ENCODE assay signal across 1 cellular context in the genomic region with DNA sequence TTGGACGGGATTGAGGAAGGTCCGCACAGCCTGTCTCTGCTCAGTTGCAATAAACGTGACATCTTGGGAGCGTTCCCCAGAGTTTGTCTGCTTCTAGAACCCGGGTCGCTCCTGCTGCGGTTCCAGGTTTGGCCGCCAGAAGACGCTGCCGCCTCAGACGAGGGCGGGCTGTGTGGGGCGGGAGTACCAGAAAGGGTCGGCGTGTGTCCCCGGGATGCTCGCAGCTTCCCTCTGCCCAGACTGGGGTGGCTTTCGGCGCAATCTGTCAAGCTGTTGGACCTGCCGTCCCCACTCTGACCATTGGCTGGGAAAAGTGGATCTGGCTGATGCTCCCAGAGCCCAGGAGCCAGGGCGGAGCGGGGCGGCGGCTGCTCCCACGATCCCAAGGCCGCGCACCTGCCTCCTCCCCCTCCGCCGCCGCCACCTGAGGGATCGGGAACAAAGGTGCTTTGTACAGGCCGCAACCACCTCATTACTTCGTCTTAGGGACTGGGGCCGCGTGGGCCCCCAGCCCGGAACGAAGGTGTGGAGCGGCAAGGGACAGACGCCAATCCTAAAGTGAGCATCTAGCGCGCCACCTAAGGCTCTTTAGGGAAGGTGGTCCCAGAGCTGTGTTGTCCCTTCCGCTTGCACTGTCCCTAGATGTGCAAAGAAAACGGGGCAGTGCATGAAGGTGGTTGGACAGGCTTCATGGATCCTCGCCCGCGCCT.
A peak's percentile ranks its signal among the peaks of the same experiment; 100 is the strongest.
TF ChIP-seq lines count a peak whose summit lies in the region.

No MANE protein-coding gene starts in this region.

TF ChIP-seq in HepG2, 621 proteins besides CTCF, POLR2A, EP300 and RAD21 (continued from another document and continues in another):
- no peak for TF ChIP-seq SOX13 (IDR thresholded peaks at IDR 0.05)
- TF ChIP-seq SOX13 (CRISPR knock-in tag; conservative IDR thresholded peaks at IDR 0.05 in 1 of 2, IDR thresholded peaks at IDR 0.05 in 1 of 2): 0 out of 4 replicates have a peak, but pooled peaks of 1 of the 2 experiments have one; percentile 8
- no peak for TF ChIP-seq KAT7 (CRISPR knock-in tag; IDR thresholded peaks at IDR 0.05; ENCODE audit: borderline replicate concordance)
- TF ChIP-seq ERF (CRISPR knock-in tag; IDR thresholded peaks at IDR 0.05): no peak
- no peak for TF ChIP-seq LCORL (IDR thresholded peaks at IDR 0.05)
- TF ChIP-seq LCORL (CRISPR knock-in tag; IDR thresholded peaks at IDR 0.05): 0 out of 2 replicates have a peak, but pooled peaks have one; percentile 24
- TF ChIP-seq, protein P1, sequence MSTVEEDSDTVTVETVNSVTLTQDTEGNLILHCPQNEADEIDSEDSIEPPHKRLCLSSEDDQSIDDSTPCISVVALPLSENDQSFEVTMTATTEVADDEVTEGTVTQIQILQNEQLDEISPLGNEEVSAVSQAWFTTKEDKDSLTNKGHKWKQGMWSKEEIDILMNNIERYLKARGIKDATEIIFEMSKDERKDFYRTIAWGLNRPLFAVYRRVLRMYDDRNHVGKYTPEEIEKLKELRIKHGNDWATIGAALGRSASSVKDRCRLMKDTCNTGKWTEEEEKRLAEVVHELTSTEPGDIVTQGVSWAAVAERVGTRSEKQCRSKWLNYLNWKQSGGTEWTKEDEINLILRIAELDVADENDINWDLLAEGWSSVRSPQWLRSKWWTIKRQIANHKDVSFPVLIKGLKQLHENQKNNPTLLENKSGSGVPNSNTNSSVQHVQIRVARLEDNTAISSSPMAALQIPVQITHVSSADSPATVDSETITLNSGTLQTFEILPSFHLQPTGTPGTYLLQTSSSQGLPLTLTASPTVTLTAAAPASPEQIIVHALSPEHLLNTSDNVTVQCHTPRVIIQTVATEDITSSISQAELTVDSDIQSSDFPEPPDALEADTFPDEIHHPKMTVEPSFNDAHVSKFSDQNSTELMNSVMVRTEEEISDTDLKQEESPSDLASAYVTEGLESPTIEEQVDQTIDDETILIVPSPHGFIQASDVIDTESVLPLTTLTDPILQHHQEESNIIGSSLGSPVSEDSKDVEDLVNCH (CRISPR knock-in tag; IDR thresholded peaks at IDR 0.05): no peak
- TF ChIP-seq FOXK1 (CRISPR knock-in tag; IDR thresholded peaks at IDR 0.05; ENCODE audit: borderline replicate concordance, low read depth): peak; percentile 9; the same call in 1 of the 2 replicates
- TF ChIP-seq, protein P2, sequence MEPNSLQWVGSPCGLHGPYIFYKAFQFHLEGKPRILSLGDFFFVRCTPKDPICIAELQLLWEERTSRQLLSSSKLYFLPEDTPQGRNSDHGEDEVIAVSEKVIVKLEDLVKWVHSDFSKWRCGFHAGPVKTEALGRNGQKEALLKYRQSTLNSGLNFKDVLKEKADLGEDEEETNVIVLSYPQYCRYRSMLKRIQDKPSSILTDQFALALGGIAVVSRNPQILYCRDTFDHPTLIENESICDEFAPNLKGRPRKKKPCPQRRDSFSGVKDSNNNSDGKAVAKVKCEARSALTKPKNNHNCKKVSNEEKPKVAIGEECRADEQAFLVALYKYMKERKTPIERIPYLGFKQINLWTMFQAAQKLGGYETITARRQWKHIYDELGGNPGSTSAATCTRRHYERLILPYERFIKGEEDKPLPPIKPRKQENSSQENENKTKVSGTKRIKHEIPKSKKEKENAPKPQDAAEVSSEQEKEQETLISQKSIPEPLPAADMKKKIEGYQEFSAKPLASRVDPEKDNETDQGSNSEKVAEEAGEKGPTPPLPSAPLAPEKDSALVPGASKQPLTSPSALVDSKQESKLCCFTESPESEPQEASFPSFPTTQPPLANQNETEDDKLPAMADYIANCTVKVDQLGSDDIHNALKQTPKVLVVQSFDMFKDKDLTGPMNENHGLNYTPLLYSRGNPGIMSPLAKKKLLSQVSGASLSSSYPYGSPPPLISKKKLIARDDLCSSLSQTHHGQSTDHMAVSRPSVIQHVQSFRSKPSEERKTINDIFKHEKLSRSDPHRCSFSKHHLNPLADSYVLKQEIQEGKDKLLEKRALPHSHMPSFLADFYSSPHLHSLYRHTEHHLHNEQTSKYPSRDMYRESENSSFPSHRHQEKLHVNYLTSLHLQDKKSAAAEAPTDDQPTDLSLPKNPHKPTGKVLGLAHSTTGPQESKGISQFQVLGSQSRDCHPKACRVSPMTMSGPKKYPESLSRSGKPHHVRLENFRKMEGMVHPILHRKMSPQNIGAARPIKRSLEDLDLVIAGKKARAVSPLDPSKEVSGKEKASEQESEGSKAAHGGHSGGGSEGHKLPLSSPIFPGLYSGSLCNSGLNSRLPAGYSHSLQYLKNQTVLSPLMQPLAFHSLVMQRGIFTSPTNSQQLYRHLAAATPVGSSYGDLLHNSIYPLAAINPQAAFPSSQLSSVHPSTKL (CRISPR knock-in tag; IDR thresholded peaks at IDR 0.05): peak; percentile 15; the same call in 1 of the 2 replicates
- no peak for TF ChIP-seq CBX1 (IDR thresholded peaks at IDR 0.05; ENCODE audit: low read depth)
- TF ChIP-seq, protein P3, sequence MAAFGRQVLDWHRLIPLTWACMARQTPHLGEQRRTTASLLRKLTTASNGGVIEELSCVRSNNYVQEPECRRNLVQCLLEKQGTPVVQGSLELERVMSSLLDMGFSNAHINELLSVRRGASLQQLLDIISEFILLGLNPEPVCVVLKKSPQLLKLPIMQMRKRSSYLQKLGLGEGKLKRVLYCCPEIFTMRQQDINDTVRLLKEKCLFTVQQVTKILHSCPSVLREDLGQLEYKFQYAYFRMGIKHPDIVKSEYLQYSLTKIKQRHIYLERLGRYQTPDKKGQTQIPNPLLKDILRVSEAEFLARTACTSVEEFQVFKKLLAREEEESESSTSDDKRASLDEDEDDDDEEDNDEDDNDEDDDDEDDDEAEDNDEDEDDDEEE (CRISPR knock-in tag; IDR thresholded peaks at IDR 0.05): peak; percentile 34; the same call in 1 of the 2 replicates
- TF ChIP-seq ZNF672 (CRISPR knock-in tag; IDR thresholded peaks at IDR 0.05): no peak
- 0 out of 2 replicates have a peak, but pooled peaks have one; percentile 30 for TF ChIP-seq SRY (CRISPR knock-in tag; IDR thresholded peaks at IDR 0.05)
- TF ChIP-seq DR1 (CRISPR knock-in tag; IDR thresholded peaks at IDR 0.05): no peak
- peak; percentile 60; the same call in 1 of the 2 replicates for TF ChIP-seq MAZ (IDR thresholded peaks at IDR 0.05; ENCODE audit: borderline replicate concordance, low read depth, low read length)
- peak; percentile 47; the same call in 1 of the 2 replicates for TF ChIP-seq MAZ (CRISPR knock-in tag; IDR thresholded peaks at IDR 0.05; ENCODE audit: low read depth)
- TF ChIP-seq, protein P4, sequence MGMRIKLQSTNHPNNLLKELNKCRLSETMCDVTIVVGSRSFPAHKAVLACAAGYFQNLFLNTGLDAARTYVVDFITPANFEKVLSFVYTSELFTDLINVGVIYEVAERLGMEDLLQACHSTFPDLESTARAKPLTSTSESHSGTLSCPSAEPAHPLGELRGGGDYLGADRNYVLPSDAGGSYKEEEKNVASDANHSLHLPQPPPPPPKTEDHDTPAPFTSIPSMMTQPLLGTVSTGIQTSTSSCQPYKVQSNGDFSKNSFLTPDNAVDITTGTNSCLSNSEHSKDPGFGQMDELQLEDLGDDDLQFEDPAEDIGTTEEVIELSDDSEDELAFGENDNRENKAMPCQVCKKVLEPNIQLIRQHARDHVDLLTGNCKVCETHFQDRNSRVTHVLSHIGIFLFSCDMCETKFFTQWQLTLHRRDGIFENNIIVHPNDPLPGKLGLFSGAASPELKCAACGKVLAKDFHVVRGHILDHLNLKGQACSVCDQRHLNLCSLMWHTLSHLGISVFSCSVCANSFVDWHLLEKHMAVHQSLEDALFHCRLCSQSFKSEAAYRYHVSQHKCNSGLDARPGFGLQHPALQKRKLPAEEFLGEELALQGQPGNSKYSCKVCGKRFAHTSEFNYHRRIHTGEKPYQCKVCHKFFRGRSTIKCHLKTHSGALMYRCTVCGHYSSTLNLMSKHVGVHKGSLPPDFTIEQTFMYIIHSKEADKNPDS (CRISPR knock-in tag; IDR thresholded peaks at IDR 0.05): no peak
- TF ChIP-seq ZFP37 (CRISPR knock-in tag; IDR thresholded peaks at IDR 0.05; ENCODE audit: borderline replicate concordance): no peak
- TF ChIP-seq NR2F6 (IDR thresholded peaks at IDR 0.05): no peak
- no peak for TF ChIP-seq NR2F6 (CRISPR knock-in tag; IDR thresholded peaks at IDR 0.05)
- no peak for TF ChIP-seq NFE2 (CRISPR knock-in tag; IDR thresholded peaks at IDR 0.05)
- no peak for TF ChIP-seq GPN1 (CRISPR knock-in tag; IDR thresholded peaks at IDR 0.05; ENCODE audit: borderline replicate concordance)
- TF ChIP-seq ZIK1 (CRISPR knock-in tag; IDR thresholded peaks at IDR 0.05; ENCODE audit: borderline replicate concordance, low read depth): no peak
- no peak for TF ChIP-seq MTF1 (CRISPR knock-in tag; IDR thresholded peaks at IDR 0.05)
- no peak for TF ChIP-seq SMARCE1 (IDR thresholded peaks at IDR 0.05; ENCODE audit: borderline replicate concordance)
- no peak for TF ChIP-seq PHF5A (CRISPR knock-in tag; IDR thresholded peaks at IDR 0.05; ENCODE audit: low read depth, unreplicated experiment)
- TF ChIP-seq RXRA (CRISPR knock-in tag; IDR thresholded peaks at IDR 0.05): 0 out of 2 replicates have a peak, but pooled peaks have one; percentile 29
- no peak for TF ChIP-seq TCF12 (IDR thresholded peaks at IDR 0.05)
- no peak for TF ChIP-seq TCF12 (CRISPR knock-in tag; IDR thresholded peaks at IDR 0.05)
- TF ChIP-seq RBFOX2 (IDR thresholded peaks at IDR 0.05; ENCODE audit: low read depth, low read length): no peak
- TF ChIP-seq HNRNPL (IDR thresholded peaks at IDR 0.05; ENCODE audit: low read depth, low read length): no peak
- TF ChIP-seq ISL2 (CRISPR knock-in tag; IDR thresholded peaks at IDR 0.05): no peak
- TF ChIP-seq ZSCAN25 (CRISPR knock-in tag; IDR thresholded peaks at IDR 0.05): no peak
- no peak for TF ChIP-seq FOSL1 (CRISPR knock-in tag; IDR thresholded peaks at IDR 0.05; ENCODE audit: borderline replicate concordance)
- 0 out of 2 replicates have a peak, but pooled peaks have one; percentile 14 for TF ChIP-seq SP4 (CRISPR knock-in tag; IDR thresholded peaks at IDR 0.05)
- no peak for TF ChIP-seq ZNF296 (CRISPR knock-in tag; conservative IDR thresholded peaks at IDR 0.05)
- 0 out of 2 replicates have a peak, but pooled peaks have one; percentile 1 for TF ChIP-seq ZNF20 (CRISPR knock-in tag; IDR thresholded peaks at IDR 0.05)
- no peak for TF ChIP-seq ZNF530 (CRISPR knock-in tag; IDR thresholded peaks at IDR 0.05; ENCODE audit: low read depth)
- TF ChIP-seq, protein P5, sequence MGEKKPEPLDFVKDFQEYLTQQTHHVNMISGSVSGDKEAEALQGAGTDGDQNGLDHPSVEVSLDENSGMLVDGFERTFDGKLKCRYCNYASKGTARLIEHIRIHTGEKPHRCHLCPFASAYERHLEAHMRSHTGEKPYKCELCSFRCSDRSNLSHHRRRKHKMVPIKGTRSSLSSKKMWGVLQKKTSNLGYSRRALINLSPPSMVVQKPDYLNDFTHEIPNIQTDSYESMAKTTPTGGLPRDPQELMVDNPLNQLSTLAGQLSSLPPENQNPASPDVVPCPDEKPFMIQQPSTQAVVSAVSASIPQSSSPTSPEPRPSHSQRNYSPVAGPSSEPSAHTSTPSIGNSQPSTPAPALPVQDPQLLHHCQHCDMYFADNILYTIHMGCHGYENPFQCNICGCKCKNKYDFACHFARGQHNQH (CRISPR knock-in tag; IDR thresholded peaks at IDR 0.05): 0 out of 2 replicates have a peak, but pooled peaks have one; percentile 30
- no peak for TF ChIP-seq RFX1 (IDR thresholded peaks at IDR 0.05)
- TF ChIP-seq ZNF546 (CRISPR knock-in tag; conservative IDR thresholded peaks at IDR 0.05): 0 out of 2 replicates have a peak, but pooled peaks have one; percentile 33
- TF ChIP-seq ZKSCAN1 (IDR thresholded peaks at IDR 0.05; ENCODE audit: low read length): no peak
- no peak for TF ChIP-seq BHLHE40 (IDR thresholded peaks at IDR 0.05; ENCODE audit: low read length)
- 0 out of 2 replicates have a peak, but pooled peaks have one; percentile 13 for TF ChIP-seq PHF21A (CRISPR knock-in tag; IDR thresholded peaks at IDR 0.05)
- TF ChIP-seq, protein P6, sequence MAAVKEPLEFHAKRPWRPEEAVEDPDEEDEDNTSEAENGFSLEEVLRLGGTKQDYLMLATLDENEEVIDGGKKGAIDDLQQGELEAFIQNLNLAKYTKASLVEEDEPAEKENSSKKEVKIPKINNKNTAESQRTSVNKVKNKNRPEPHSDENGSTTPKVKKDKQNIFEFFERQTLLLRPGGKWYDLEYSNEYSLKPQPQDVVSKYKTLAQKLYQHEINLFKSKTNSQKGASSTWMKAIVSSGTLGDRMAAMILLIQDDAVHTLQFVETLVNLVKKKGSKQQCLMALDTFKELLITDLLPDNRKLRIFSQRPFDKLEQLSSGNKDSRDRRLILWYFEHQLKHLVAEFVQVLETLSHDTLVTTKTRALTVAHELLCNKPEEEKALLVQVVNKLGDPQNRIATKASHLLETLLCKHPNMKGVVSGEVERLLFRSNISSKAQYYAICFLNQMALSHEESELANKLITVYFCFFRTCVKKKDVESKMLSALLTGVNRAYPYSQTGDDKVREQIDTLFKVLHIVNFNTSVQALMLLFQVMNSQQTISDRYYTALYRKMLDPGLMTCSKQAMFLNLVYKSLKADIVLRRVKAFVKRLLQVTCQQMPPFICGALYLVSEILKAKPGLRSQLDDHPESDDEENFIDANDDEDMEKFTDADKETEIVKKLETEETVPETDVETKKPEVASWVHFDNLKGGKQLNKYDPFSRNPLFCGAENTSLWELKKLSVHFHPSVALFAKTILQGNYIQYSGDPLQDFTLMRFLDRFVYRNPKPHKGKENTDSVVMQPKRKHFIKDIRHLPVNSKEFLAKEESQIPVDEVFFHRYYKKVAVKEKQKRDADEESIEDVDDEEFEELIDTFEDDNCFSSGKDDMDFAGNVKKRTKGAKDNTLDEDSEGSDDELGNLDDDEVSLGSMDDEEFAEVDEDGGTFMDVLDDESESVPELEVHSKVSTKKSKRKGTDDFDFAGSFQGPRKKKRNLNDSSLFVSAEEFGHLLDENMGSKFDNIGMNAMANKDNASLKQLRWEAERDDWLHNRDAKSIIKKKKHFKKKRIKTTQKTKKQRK (IDR thresholded peaks at IDR 0.05; ENCODE audit: low read length): no peak
- TF ChIP-seq NFKB2 (CRISPR knock-in tag; IDR thresholded peaks at IDR 0.05; ENCODE audit: borderline replicate concordance): peak; percentile 16; the same call in 1 of the 2 replicates
- TF ChIP-seq, protein P7, sequence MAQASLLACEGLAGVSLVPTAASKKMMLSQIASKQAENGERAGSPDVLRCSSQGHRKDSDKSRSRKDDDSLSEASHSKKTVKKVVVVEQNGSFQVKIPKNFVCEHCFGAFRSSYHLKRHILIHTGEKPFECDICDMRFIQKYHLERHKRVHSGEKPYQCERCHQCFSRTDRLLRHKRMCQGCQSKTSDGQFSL (CRISPR knock-in tag; IDR thresholded peaks at IDR 0.05): no peak
- TF ChIP-seq, protein P8, sequence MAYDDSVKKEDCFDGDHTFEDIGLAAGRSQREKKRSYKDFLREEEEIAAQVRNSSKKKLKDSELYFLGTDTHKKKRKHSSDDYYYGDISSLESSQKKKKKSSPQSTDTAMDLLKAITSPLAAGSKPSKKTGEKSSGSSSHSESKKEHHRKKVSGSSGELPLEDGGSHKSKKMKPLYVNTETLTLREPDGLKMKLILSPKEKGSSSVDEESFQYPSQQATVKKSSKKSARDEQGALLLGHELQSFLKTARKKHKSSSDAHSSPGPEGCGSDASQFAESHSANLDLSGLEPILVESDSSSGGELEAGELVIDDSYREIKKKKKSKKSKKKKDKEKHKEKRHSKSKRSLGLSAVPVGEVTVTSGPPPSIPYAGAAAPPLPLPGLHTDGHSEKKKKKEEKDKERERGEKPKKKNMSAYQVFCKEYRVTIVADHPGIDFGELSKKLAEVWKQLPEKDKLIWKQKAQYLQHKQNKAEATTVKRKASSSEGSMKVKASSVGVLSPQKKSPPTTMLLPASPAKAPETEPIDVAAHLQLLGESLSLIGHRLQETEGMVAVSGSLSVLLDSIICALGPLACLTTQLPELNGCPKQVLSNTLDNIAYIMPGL (CRISPR knock-in tag; IDR thresholded peaks at IDR 0.05; ENCODE audit: borderline replicate concordance in 1 of 2, low read depth in 1 of 2): peak; percentile 33 to 46; a peak in 2 of 4 replicates
- no peak for TF ChIP-seq ZBTB7B (CRISPR knock-in tag; IDR thresholded peaks at IDR 0.05)
- no peak for TF ChIP-seq ZNF83 (CRISPR knock-in tag; IDR thresholded peaks at IDR 0.05; ENCODE audit: borderline replicate concordance)
- no peak for TF ChIP-seq ZSCAN9 (CRISPR knock-in tag; IDR thresholded peaks at IDR 0.05; ENCODE audit: borderline replicate concordance)
